Comparison of ENCODE assay signal across 15 cellular contexts in the genomic region with DNA sequence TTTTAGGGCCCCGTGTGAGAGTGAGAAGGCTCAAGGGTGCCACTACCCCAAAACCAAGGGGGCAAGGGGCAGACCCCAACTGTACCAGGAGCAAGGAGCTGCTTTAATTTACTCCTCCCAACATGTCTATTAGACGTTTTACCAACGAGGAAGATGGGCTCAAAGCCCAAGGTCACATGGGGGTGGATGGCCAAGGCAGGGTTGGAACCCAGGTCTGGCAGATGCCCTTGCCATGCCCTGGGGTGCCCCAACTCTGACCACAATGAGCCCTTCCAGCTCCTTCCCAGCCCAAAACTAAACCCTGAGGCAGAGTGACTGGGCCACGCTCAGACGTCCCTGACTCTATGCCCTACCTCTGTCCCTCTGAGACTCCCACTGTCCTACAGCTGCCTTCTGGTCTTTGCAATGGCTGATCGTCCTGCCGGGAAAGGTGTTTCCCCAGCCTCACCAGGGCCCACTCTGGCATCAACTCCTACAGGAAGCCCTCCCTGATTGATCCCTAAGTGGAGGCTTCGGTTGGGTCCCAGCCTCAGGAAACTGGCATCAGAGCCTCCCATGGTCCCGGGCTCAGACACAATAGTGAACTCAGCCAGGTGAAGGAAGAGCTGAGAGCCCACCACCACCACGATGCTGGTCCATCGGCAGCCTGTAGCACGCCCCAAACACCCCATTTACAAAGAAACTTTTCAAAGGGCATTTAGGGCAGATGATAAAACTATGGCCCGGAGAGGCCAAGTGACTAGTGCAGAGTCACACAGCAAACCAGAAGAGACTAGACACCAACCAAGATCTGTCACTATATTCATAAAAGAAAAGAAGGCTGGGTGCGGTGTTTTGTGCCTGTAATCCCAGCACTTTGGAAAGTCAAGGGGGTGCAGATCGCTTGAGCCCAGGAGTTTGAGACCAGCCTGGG.
DNase-seq lines count a peak whose midpoint lies in the region; ATAC-seq and TF ChIP-seq lines count a peak whose summit lies in the region.
"Had no signal": no experiment of that assay in that cellular context is flagged by ENCODE, and none has a peak within 500 bp of the region (broad histone marks: within the 10 kb centered on the region; RNA-seq: fewer than 3 reads in every experiment).

No MANE protein-coding gene starts in this region.

- H2AFZ ChIP-seq in IMR-90 (replicated peaks; ENCODE audit: low read length, poor library complexity), result peak overlapping the region; percentile 86
- H2AFZ ChIP-seq: hepatocyte had no signal

- H2BK120ac ChIP-seq in IMR-90 (ENCODE audit: low read depth, low read length), result peak overlapping the region; percentile 85; the same call in 1 of the 2 replicates

- H3K23ac ChIP-seq in IMR-90 (ENCODE audit: low read depth, low read length), result no peak overlapping the region

- no peak overlapping the region for H3K4me3 Mint-ChIP-seq in activated CD4-positive, alpha-beta T cell treated with anti-CD3 and anti-CD28 coated beads, Interleukin-2, amount 10 ng/mL, durations not matched to agents 7 days and 5 days
- H3K4me3 Mint-ChIP-seq in activated T-helper 17 cell treated with anti-CD3 and anti-CD28 coated beads, Interleukin-2, amount 50 U/mL, for 72 hours, result peak overlapping the region; percentile 21

- no peaks in the 10 kb centered on the region for H3K36me3 ChIP-seq in IMR-90 (ENCODE audit: control insufficient read depth, insufficient read depth, low read length)
- no peaks in the 10 kb centered on the region for H3K36me3 ChIP-seq in right atrium auricular region
- H3K36me3 ChIP-seq: esophagus muscularis mucosa, neutrophil, vagina had no signal

- no peaks in the 10 kb centered on the region for H3K79me1 ChIP-seq in IMR-90 (ENCODE audit: low read depth in 1 of 2, low read length in 2 of 2)

- no peak overlapping the region for H3K9ac ChIP-seq in IMR-90 (ENCODE audit: low read depth, low read length)

- no peak overlapping the region for H2BK15ac ChIP-seq in IMR-90 (ENCODE audit: low read depth, low read length)

- dilution Hi-C loops in IMR-90 (cut with HindIII; ENCODE audit: low sequenced_read_pairs, unreplicated experiment), result no loop called here

- no peaks in the 10 kb centered on the region for H4K20me1 ChIP-seq in IMR-90 (ENCODE audit: insufficient read depth, low read length)

- CTCF ChIA-PET in activated CD4-positive, alpha-beta T cell treated with anti-CD3 and anti-CD28 coated beads, Interleukin-2, amount 10 ng/mL, durations not matched to agents 7 days and 5 days (lab: Charles Lee), result interaction anchor here (0.9 to 1.3 kb wide), 3 partner anchors 35 to 55 kb away, joined by 3 to 4 read pairs (median 3); no protein-coding TSS in a partner anchor
- CTCF ChIA-PET in IMR-90 (lab: Yijun Ruan, JAX), result interaction anchor here (0.6 kb wide), 1 partner anchor 40 kb away, joined by 4 read pairs; no protein-coding TSS in a partner anchor

- H3K9me3 ChIP-seq in IMR-90 (ENCODE audit: control insufficient read depth, insufficient read depth, low read length) (no peaks in the 10 kb centered on the region), right atrium auricular region (no peaks in the 10 kb centered on the region)
- H3K9me3 ChIP-seq: esophagus muscularis mucosa, neutrophil, psoas muscle, vagina had no signal

- ATAC-seq in IMR-90 (ENCODE audit: low read depth), result no peak
- no peak for ATAC-seq in activated T-helper 17 cell treated with anti-CD3 and anti-CD28 coated beads, Interleukin-2, amount 50 U/mL, for 72 hours (replicated peaks)

- H2AK5ac ChIP-seq in IMR-90 (ENCODE audit: low read depth, low read length), result 0 out of 2 replicates have a peak overlapping the region, but pooled peaks have one; percentile 31

- H2AK9ac ChIP-seq in IMR-90 (replicated peaks; ENCODE audit: low read depth, low read length, poor library complexity), result peak overlapping the region; percentile 67

- TF ChIP-seq CTCF in IMR-90 (conservative IDR thresholded peaks at IDR 0.05; ENCODE audit: low read depth, low read length) (no peak), right atrium auricular region (IDR thresholded peaks at IDR 0.05) (no peak)

- POLR2A ChIA-PET in activated CD4-positive, alpha-beta T cell treated with anti-CD3 and anti-CD28 coated beads, Interleukin-2, amount 10 ng/mL, durations not matched to agents 7 days and 5 days (lab: Charles Lee), result interaction anchor here (0.6 kb wide), 1 partner anchor 55 kb away, joined by 3 read pairs; no protein-coding TSS in a partner anchor
- POLR2A ChIA-PET in IMR-90 (lab: Charles Lee; ENCODE audit: unreplicated experiment), result no interaction called here

- peak overlapping the region; percentile 64; the same call in 1 of the 2 replicates for H3K4ac ChIP-seq in IMR-90 (ENCODE audit: low read depth, low read length)

- no peak for TF ChIP-seq POLR2A in IMR-90 (IDR thresholded peaks at IDR 0.05; ENCODE audit: low read depth, low read length)

- H3K4me1 Mint-ChIP-seq in activated CD4-positive, alpha-beta T cell treated with anti-CD3 and anti-CD28 coated beads, Interleukin-2, amount 10 ng/mL, durations not matched to agents 7 days and 5 days, result peaks cover 9% of the 10 kb centered on the region
- no peaks in the 10 kb centered on the region for H3K4me1 Mint-ChIP-seq in activated T-helper 17 cell treated with anti-CD3 and anti-CD28 coated beads, Interleukin-2, amount 50 U/mL, for 72 hours

- H3K27ac Mint-ChIP-seq in activated CD4-positive, alpha-beta T cell treated with anti-CD3 and anti-CD28 coated beads, Interleukin-2, amount 10 ng/mL, durations not matched to agents 7 days and 5 days, result peak overlapping the region; percentile 78
- H3K27ac Mint-ChIP-seq in activated T-helper 17 cell treated with anti-CD3 and anti-CD28 coated beads, Interleukin-2, amount 50 U/mL, for 72 hours, result no peak overlapping the region
- H3K27ac Mint-ChIP-seq: activated T-cell treated with anti-CD3 and anti-CD28 coated beads, Interleukin-2, amount 50 U/mL, for 72 hours had no signal

- no peak overlapping the region for H2BK5ac ChIP-seq in IMR-90 (ENCODE audit: low read depth, low read length, poor library complexity, severe bottlenecking)

- no TSS peak for BruUV-seq in IMR-90 (replicated peaks; lab: Mats Ljungman, UMichigan)

- no peak overlapping the region for H3K4me2 ChIP-seq in IMR-90 (ENCODE audit: low read depth, low read length)

- H3K27me3 Mint-ChIP-seq in activated CD4-positive, alpha-beta T cell treated with anti-CD3 and anti-CD28 coated beads, Interleukin-2, amount 10 ng/mL, durations not matched to agents 7 days and 5 days, result no peaks in the 10 kb centered on the region
- H3K27me3 Mint-ChIP-seq in activated T-helper 17 cell treated with anti-CD3 and anti-CD28 coated beads, Interleukin-2, amount 50 U/mL, for 72 hours, result peaks cover 12% of the 10 kb centered on the region

- no peaks in the 10 kb centered on the region for H3K9me3 Mint-ChIP-seq in activated CD4-positive, alpha-beta T cell treated with anti-CD3 and anti-CD28 coated beads, Interleukin-2, amount 10 ng/mL, durations not matched to agents 7 days and 5 days
- no peaks in the 10 kb centered on the region for H3K9me3 Mint-ChIP-seq in activated T-helper 17 cell treated with anti-CD3 and anti-CD28 coated beads, Interleukin-2, amount 50 U/mL, for 72 hours
- H3K9me3 Mint-ChIP-seq: activated T-cell treated with anti-CD3 and anti-CD28 coated beads, Interleukin-2, amount 50 U/mL, for 72 hours had no signal

- in situ Hi-C loops in IMR-90 (cut with MboI; ENCODE audit: low sequenced_read_pairs), result loop anchor here (5.0 to 10.0 kb wide), 2 partner anchors 123 to 546 kb away; no protein-coding TSS in a partner anchor

- H3K18ac ChIP-seq in IMR-90 (ENCODE audit: low read depth, low read length), result no peak overlapping the region

- H4K8ac ChIP-seq in IMR-90 (ENCODE audit: low read depth in 2 of 2, low read length in 2 of 2), result no peak overlapping the region

- H4K91ac ChIP-seq in IMR-90 (ENCODE audit: insufficient read depth, low read depth, low read length), result no peak overlapping the region

- H3K4me1 ChIP-seq in IMR-90 (ENCODE audit: control insufficient read depth, insufficient read depth, low read length) (peaks cover 5% of the 10 kb centered on the region), right atrium auricular region (peaks cover 0 to 12% of the 10 kb centered on the region in 2 donors)
- H3K4me1 ChIP-seq: psoas muscle had no signal

- WGBS in IMR-90 (ENCODE audit: extremely low coverage in 2 of 2, insufficient read length in 1 of 2), 2 experiments, result 97% methylated on average over 6 of the region's 15 CpGs; no CpG with 5 or more reads in 1 of the 2 experiments

- no peak overlapping the region for H2BK20ac ChIP-seq in IMR-90 (ENCODE audit: low read depth, low read length)

- H3K27ac ChIP-seq in IMR-90 (ENCODE audit: insufficient read depth, low read length), result no peak overlapping the region
- H3K27ac ChIP-seq in right atrium auricular region, result no peak overlapping the region
- H3K27ac ChIP-seq: hepatocyte, psoas muscle, vagina had no signal

- H3K36me3 Mint-ChIP-seq in activated CD4-positive, alpha-beta T cell treated with anti-CD3 and anti-CD28 coated beads, Interleukin-2, amount 10 ng/mL, durations not matched to agents 7 days and 5 days (ENCODE audit: low read depth), result no peaks in the 10 kb centered on the region
- no peaks in the 10 kb centered on the region for H3K36me3 Mint-ChIP-seq in activated T-helper 17 cell treated with anti-CD3 and anti-CD28 coated beads, Interleukin-2, amount 50 U/mL, for 72 hours (ENCODE audit: low read depth)

- H3K4me3 ChIP-seq in IMR-90 (ENCODE audit: insufficient read depth, low read depth, low read length) (no peak overlapping the region), right atrium auricular region (no peak overlapping the region)
- H3K4me3 ChIP-seq: hepatocyte, lung had no signal

- intact Hi-C loops in IMR-90 (cut with micrococcal nuclease) (loop anchor here (1.0 to 10.0 kb wide), 4 partner anchors 126 to 547 kb away; no protein-coding TSS in a partner anchor), posterior vena cava (cut with DNase I) (loop anchor here (5.0 to 10.0 kb wide), 4 partner anchors 84 to 1567 kb away; no protein-coding TSS in a partner anchor)

- no peaks in the 10 kb centered on the region for H3K9me1 ChIP-seq in IMR-90 (ENCODE audit: insufficient read depth, low read length)

- no peak for DNase-seq in activated CD4-positive, alpha-beta T cell treated with anti-CD3 and anti-CD28 coated beads, Interleukin-2, amount 10 ng/mL, durations not matched to agents 7 days and 5 days
- DNase-seq in activated CD4-positive, alpha-beta T cell treated with anti-CD3 and anti-CD28 coated beads for 4 hours, result no peak
- no peak for DNase-seq in IMR-90
- peak; percentile 66 for DNase-seq in posterior vena cava (ENCODE audit: low spot score)
- no peak for DNase-seq in ecto neural progenitor cell (ENCODE audit: low spot score)
- DNase-seq in NCI-H1105 treated with DMSO at 0.1 percent for 48 hours (lab: John Stamatoyannopoulos, UW), result no peak
- DNase-seq in right atrium auricular region (ENCODE audit: low spot score), result no peak

- no peak for TF ChIP-seq RAD21 in IMR-90 (IDR thresholded peaks at IDR 0.05; ENCODE audit: low read length)

- no peak overlapping the region for H3K14ac ChIP-seq in IMR-90 (replicated peaks; ENCODE audit: low read depth, low read length)

- H4K5ac ChIP-seq in IMR-90 (ENCODE audit: low read depth, low read length), result no peak overlapping the region

- no peak overlapping the region for H3K56ac ChIP-seq in IMR-90 (ENCODE audit: extremely low read depth, insufficient read depth, low read length)

- H3K27me3 ChIP-seq in IMR-90 (ENCODE audit: control insufficient read depth, insufficient read depth, low read length) (no peaks in the 10 kb centered on the region; the same call in 1 of the 2 replicates), right atrium auricular region (no peaks in the 10 kb centered on the region)
- H3K27me3 ChIP-seq: hepatocyte, neutrophil, vagina had no signal
